1 cellular context compared by ENCODE assay signal in genomic region chr6:139762587-139763031, GRCh38.
TF ChIP-seq lines count a peak whose summit lies in the region.

No MANE protein-coding gene starts in this region.

TF ChIP-seq in GM23338, 12 proteins besides CTCF, POLR2A, EP300 and RAD21 (continued from another document):
- TF ChIP-seq ZNF462 (CRISPR knock-in tag; IDR thresholded peaks at IDR 0.05) (no peak), POLR2AphosphoS5 (IDR thresholded peaks at IDR 0.05; ENCODE audit: low read depth) (no peak), REST (IDR thresholded peaks at IDR 0.05; ENCODE audit: unreplicated experiment) (no peak), ETS1 (IDR thresholded peaks at IDR 0.05) (no peak), ZNF331 (CRISPR knock-in tag; IDR thresholded peaks at IDR 0.05; ENCODE audit: low read depth) (no peak), NANOG (IDR thresholded peaks at IDR 0.05; ENCODE audit: borderline replicate concordance) (no peak), STAT1 (IDR thresholded peaks at IDR 0.05; ENCODE audit: unreplicated experiment) (no peak), EZH2phosphoT487 (IDR thresholded peaks at IDR 0.05; ENCODE audit: unreplicated experiment) (no peak), CREB1 (CRISPR knock-in tag; IDR thresholded peaks at IDR 0.05; ENCODE audit: low read depth) (no peak)
TF ChIP-seq in GM23338: peak in this region for 0.
